Comparison of ENCODE assay signal across 8 cellular contexts in the genomic region with DNA sequence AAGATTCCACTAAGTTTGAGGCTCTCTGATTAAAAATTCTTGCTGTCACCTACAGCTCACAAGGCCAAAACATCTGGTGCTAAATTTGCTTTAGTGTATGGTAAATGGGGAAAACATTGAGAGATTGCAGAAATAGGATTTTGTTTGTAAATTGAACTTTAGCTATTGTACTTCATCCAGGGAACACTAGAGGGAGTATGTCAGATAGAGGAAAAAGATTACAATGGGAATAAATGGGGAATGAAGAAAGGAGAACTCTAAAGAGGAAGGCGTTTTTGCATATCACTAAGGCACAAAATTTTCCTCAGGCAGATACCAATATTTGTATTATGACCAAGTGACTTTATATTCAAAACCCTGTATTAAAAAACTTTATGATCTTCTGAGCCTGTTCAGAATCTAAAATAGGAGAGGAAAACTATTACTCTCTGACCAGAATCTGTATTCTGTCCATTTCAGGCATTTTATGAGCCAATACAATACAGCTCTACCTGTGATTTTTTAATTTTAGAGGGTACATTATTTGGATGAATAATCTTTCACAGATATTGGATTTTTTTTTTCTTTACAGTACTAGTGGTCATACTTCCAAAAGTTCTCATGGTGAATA. TPM values are rescaled to one million over a fixed set of nuclear protein-coding genes. Genes with fewer than 3 reads are reported as not detected.
DNase-seq lines count a peak whose midpoint lies in the region; ATAC-seq and TF ChIP-seq lines count a peak whose summit lies in the region.

No MANE protein-coding gene starts in this region.

- POLR2A ChIA-PET in T-cell (lab: Charles Lee) = interaction anchor here (0.6 kb wide), 2 partner anchors 923 to 1127 kb away, joined by 3 read pairs; no protein-coding TSS in a partner anchor
- POLR2A ChIA-PET in activated CD4-positive, alpha-beta memory T cell treated with anti-CD3 and anti-CD28 coated beads for 36 hours (lab: Charles Lee) = no interaction called here

- H3K4me3 ChIP-seq in cardiac fibroblast (replicated peaks in 1 of 2; ENCODE audit: low read depth in 2 of 2, low read length in 2 of 2) = no peak overlapping the region

- no peak overlapping the region for H3K4me3 Mint-ChIP-seq in T-cell
- H3K4me3 Mint-ChIP-seq in activated CD4-positive, alpha-beta memory T cell treated with anti-CD3 and anti-CD28 coated beads for 36 hours = no peak overlapping the region

- H3K4me1 Mint-ChIP-seq in T-cell = no peaks in the 10 kb centered on the region
- no peaks in the 10 kb centered on the region for H3K4me1 Mint-ChIP-seq in activated CD4-positive, alpha-beta memory T cell treated with anti-CD3 and anti-CD28 coated beads for 36 hours (ENCODE audit: low read depth)

- CTCF ChIA-PET in T-cell (lab: Charles Lee) = interaction anchor here (0.6 to 3.8 kb wide), 18 partner anchors 9 to 811 kb away, joined by 3 to 37 read pairs (median 5); no protein-coding TSS in a partner anchor
- CTCF ChIA-PET in activated CD4-positive, alpha-beta memory T cell treated with anti-CD3 and anti-CD28 coated beads for 36 hours (lab: Charles Lee) = interaction anchor here (0.6 to 3.0 kb wide), 33 partner anchors 10 to 864 kb away, joined by 3 to 20 read pairs (median 4); no protein-coding TSS in a partner anchor

- H3K36me3 Mint-ChIP-seq in T-cell = no peaks in the 10 kb centered on the region
- H3K36me3 Mint-ChIP-seq in activated CD4-positive, alpha-beta memory T cell treated with anti-CD3 and anti-CD28 coated beads for 36 hours = no peaks in the 10 kb centered on the region

- H3K27ac Mint-ChIP-seq in T-cell = no peak overlapping the region
- H3K27ac Mint-ChIP-seq in activated CD4-positive, alpha-beta memory T cell treated with anti-CD3 and anti-CD28 coated beads for 36 hours = no peak overlapping the region

- peak; percentile 75 for TF ChIP-seq CTCF in cardiac fibroblast (IDR thresholded peaks at IDR 0.05; ENCODE audit: low read depth, low read length)

- ATAC-seq in T-cell (replicated peaks in 1 of 4) = no peak

- no peaks in the 10 kb centered on the region for H3K9me3 Mint-ChIP-seq in T-cell
- no peaks in the 10 kb centered on the region for H3K9me3 Mint-ChIP-seq in activated CD4-positive, alpha-beta memory T cell treated with anti-CD3 and anti-CD28 coated beads for 36 hours

- peak; percentile 20 for DNase-seq in NCI-H510A treated with DMSO at 0.1 percent for 48 hours (lab: John Stamatoyannopoulos, UW)
- DNase-seq in NCI-H510A (lab: John Stamatoyannopoulos, UW) = no peak
- DNase-seq in NCI-H2196 treated with DMSO at 0.1 percent for 48 hours (lab: John Stamatoyannopoulos, UW; ENCODE audit: unreplicated experiment) = peak; percentile 3
- peak; percentile 60 to 72 for DNase-seq in cardiac fibroblast (ENCODE audit: low read depth in 2 of 2)
- DNase-seq in medulla oblongata (ENCODE audit: extremely low spot score) = peak; percentile 72
- no peak for DNase-seq in T-cell
- DNase-seq in posterior vena cava (ENCODE audit: low spot score) = no peak
- no peak for DNase-seq in activated CD4-positive, alpha-beta memory T cell treated with anti-CD3 and anti-CD28 coated beads for 36 hours

- H3K27me3 Mint-ChIP-seq in T-cell = no peaks in the 10 kb centered on the region
- peaks cover 1% of the 10 kb centered on the region for H3K27me3 Mint-ChIP-seq in activated CD4-positive, alpha-beta memory T cell treated with anti-CD3 and anti-CD28 coated beads for 36 hours

- intact Hi-C loops in posterior vena cava (cut with DNase I) = no loop called here
- intact Hi-C loops in activated CD4-positive, alpha-beta memory T cell treated with anti-CD3 and anti-CD28 coated beads for 36 hours (cut with micrococcal nuclease) = loop anchor here (1.0 to 2.0 kb wide), 2 partner anchors 718 to 742 kb away; no protein-coding TSS in a partner anchor

RNA-seq across cellular contexts. Expression of gene ITGB6, which starts 52.3 kb away (rescaled TPM):
- total RNA-seq in T-cell = under 1 TPM in 2 of 5 donors, not detected in 3; 0.09 to 0.38 TPM
- total RNA-seq in posterior vena cava = not detected
- total RNA-seq in activated CD4-positive, alpha-beta memory T cell treated with anti-CD3 and anti-CD28 coated beads for 36 hours = not detected

Comparison
In these comparisons a context has a peak if more than half of its experiments do, and no peak if none do; other contexts are left out.
1. DNase-seq: peak in NCI-H510A treated with DMSO at 0.1 percent for 48 hours (single experiment), NCI-H2196 treated with DMSO at 0.1 percent for 48 hours (single experiment), cardiac fibroblast (2 of 2) and medulla oblongata (single experiment); none in NCI-H510A (single experiment), T-cell (0 of 34), posterior vena cava (single experiment) and activated CD4-positive, alpha-beta memory T cell treated with anti-CD3 and anti-CD28 coated beads for 36 hours (single experiment).